25 cellular contexts compared by ENCODE assay signal in the genomic region with DNA sequence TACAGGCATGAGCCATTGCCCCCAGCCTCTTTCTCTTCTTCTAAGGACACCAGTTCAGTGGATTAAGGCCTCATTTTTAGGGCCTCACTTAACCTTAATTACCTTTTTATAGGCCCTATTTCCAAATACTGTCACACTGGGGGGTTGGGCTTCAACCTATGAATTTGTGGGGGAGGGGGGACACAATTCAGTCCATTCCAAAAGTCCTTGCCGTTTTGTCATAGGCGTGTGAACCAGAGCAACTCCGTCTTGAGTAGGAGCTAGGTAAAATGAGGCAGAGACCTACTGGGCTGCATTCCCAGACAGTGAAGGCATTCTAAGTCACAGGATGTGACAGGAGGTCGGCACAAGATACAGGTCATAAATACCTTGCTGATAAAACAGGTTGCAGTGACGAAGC.
A peak's percentile ranks its signal among the peaks of the same experiment; 100 is the strongest.
DNase-seq lines count a peak whose midpoint lies in the region; ATAC-seq, FAIRE-seq and TF ChIP-seq lines count a peak whose summit lies in the region.
"Had no signal": no experiment of that assay in that cellular context is flagged by ENCODE, and none has a peak within 500 bp of the region (broad histone marks: within the 10 kb centered on the region; RNA-seq: fewer than 3 reads in every experiment).

No MANE protein-coding gene starts in this region.

- POLR2A ChIA-PET in K562 (lab: Yijun Ruan, JAX) = interaction anchor here (1.3 kb wide), 1 partner anchor 10 kb away, joined by 5 read pairs; no protein-coding TSS in a partner anchor

- TF ChIP-seq EP300 in K562 (IDR thresholded peaks at IDR 0.05; ENCODE audit: low read length) = no peak

- TF ChIP-seq CTCF in K562 (IDR thresholded peaks at IDR 0.05 in 2 of 3, conservative IDR thresholded peaks at IDR 0.05 in 1 of 3; ENCODE audit: insufficient read depth in 2 of 3, low read depth in 1 of 3, low read length in 3 of 3) = no peak
- no peak for TF ChIP-seq CTCF in hepatocyte (IDR thresholded peaks at IDR 0.05; ENCODE audit: poor library complexity)

- ATAC-seq in K562 = no peak
- ATAC-seq in sciatic nerve = no peak
- ATAC-seq: A549, GM12878 had no signal

- in situ Hi-C loops in K562 (cut with MboI) = no loop called here

- H3K27me3 Mint-ChIP-seq in activated T-cell treated with anti-CD3 and anti-CD28 coated beads, Interleukin-2, amount 50 U/mL, for 24 hours = peaks cover 2% of the 10 kb centered on the region
- H3K27me3 Mint-ChIP-seq: CD4-positive, alpha-beta memory T cell had no signal

- H3K4me3 Mint-ChIP-seq in activated T-cell treated with anti-CD3 and anti-CD28 coated beads, Interleukin-2, amount 50 U/mL, for 24 hours = no peak overlapping the region
- H3K4me3 Mint-ChIP-seq: CD4-positive, alpha-beta memory T cell; HFFc6 had no signal

- no peak overlapping the region for H2AFZ ChIP-seq in K562 (ENCODE audit: low read depth, low read length)
- no peak overlapping the region for H2AFZ ChIP-seq in hepatocyte
- H2AFZ ChIP-seq: GM23248 had no signal

- no peaks in the 10 kb centered on the region for H3K9me1 ChIP-seq in K562 (ENCODE audit: control insufficient read depth, insufficient read depth, low read length)

- TF ChIP-seq RAD21 in K562 (CRISPR knock-in tag; conservative IDR thresholded peaks at IDR 0.05 in 1 of 2, IDR thresholded peaks at IDR 0.05 in 1 of 2) = no peak

- no peaks in the 10 kb centered on the region for H4K20me1 ChIP-seq in K562 (replicated peaks; ENCODE audit: control insufficient read depth, insufficient read depth, low read length)
- H4K20me1 ChIP-seq in hepatocyte (ENCODE audit: insufficient read depth, poor library complexity, severe bottlenecking) = no peaks in the 10 kb centered on the region

- no peaks in the 10 kb centered on the region for H3K36me3 ChIP-seq in HUES6 (ENCODE audit: control insufficient read depth, insufficient read depth, low read length)
- H3K36me3 ChIP-seq in K562 (ENCODE audit: control insufficient read depth, insufficient read depth, low read length) = no peaks in the 10 kb centered on the region
- H3K36me3 ChIP-seq in hepatocyte (replicated peaks; ENCODE audit: insufficient read depth, low read depth) = no peaks in the 10 kb centered on the region
- H3K36me3 ChIP-seq: HAP-1 had no signal

- H3K9ac ChIP-seq in HUES6 (ENCODE audit: low read length) (peak overlapping the region; percentile 53), K562 (ENCODE audit: insufficient read depth in 1 of 2, low read depth in 2 of 2, low read length in 2 of 2) (no peak overlapping the region)
- H3K9ac ChIP-seq: GM23248 had no signal

- WGBS in K562 (ENCODE audit: insufficient coverage, low coverage, missing lambda C conversion rate) = 34% methylated on average over 5 of the region's 5 CpGs
- 62% methylated on average over 5 of the region's 5 CpGs for WGBS in hepatocyte (ENCODE audit: low lambda C conversion rate, missing lambda C conversion rate)

- H3K4me1 Mint-ChIP-seq in activated T-cell treated with anti-CD3 and anti-CD28 coated beads, Interleukin-2, amount 50 U/mL, for 24 hours (ENCODE audit: low read depth) = peaks cover 3% of the 10 kb centered on the region
- H3K4me1 Mint-ChIP-seq: CD4-positive, alpha-beta memory T cell had no signal

- FAIRE-seq in K562 (lab: Jason Lieb, UNC) = no peak
- FAIRE-seq: A549, GM12878, GM19239, H54 had no signal

- DNase-seq in activated T-cell treated with anti-CD3 and anti-CD28 coated beads, Interleukin-2, amount 50 U/mL, for 24 hours = peak; percentile 19
- no peak for DNase-seq in activated T-cell treated with anti-CD3 and anti-CD28 coated beads, Interleukin-2, amount 50 U/mL, for 1 hour
- no peak for DNase-seq in K562 (ENCODE audit: extremely low read depth in 1 of 4, low spot score in 3 of 4)
- DNase-seq in hepatocyte (ENCODE audit: low spot score) = peak; percentile 47
- DNase-seq in sciatic nerve (ENCODE audit: low spot score) = no peak
- DNase-seq in substantia nigra (lab: John Stamatoyannopoulos, UW) = no peak
- no peak for DNase-seq in activated CD8-positive, alpha-beta memory T cell treated with anti-CD3 and anti-CD28 coated beads for 24 hours
- DNase-seq: 8988T; ACHN; AML-193; C1 segment of cervical spinal cord; Calu3; CD4-positive, alpha-beta memory T cell; COR-L47; DMS79; EL; GDM1; GM23248; HFFc6 had no signal

- H3K36me3 Mint-ChIP-seq in activated T-cell treated with anti-CD3 and anti-CD28 coated beads, Interleukin-2, amount 50 U/mL, for 24 hours (ENCODE audit: low read depth) = no peaks in the 10 kb centered on the region
- H3K36me3 Mint-ChIP-seq: CD4-positive, alpha-beta memory T cell had no signal

- no peak for TF ChIP-seq POLR2A in K562 (conservative IDR thresholded peaks at IDR 0.05)

- H3K27ac ChIP-seq in HUES6 (ENCODE audit: low read depth, low read length) (no peak overlapping the region; the same call in 1 of the 2 replicates), K562 (ENCODE audit: extremely low read depth, low read depth, low read length) (no peak overlapping the region), hepatocyte (peak overlapping the region; percentile 91), substantia nigra (ENCODE audit: low read depth, low read length, poor library complexity, severe bottlenecking) (no peak overlapping the region)
- H3K27ac ChIP-seq: A549, GM23248 had no signal

- H3K9me3 ChIP-seq in HUES6 (ENCODE audit: control insufficient read depth, insufficient read depth, low read depth, low read length) (peaks cover 10% of the 10 kb centered on the region; the same call in 1 of the 2 replicates), K562 (replicated peaks; ENCODE audit: control insufficient read depth, insufficient read depth, low read depth, low read length) (no peaks in the 10 kb centered on the region), hepatocyte (ENCODE audit: low read depth) (no peaks in the 10 kb centered on the region)
- H3K9me3 ChIP-seq: A549, HAP-1 had no signal

- H3K9me3 Mint-ChIP-seq in activated T-cell treated with anti-CD3 and anti-CD28 coated beads, Interleukin-2, amount 50 U/mL, for 24 hours = no peaks in the 10 kb centered on the region
- H3K9me3 Mint-ChIP-seq: HFFc6 had no signal

- H3K27ac Mint-ChIP-seq in activated T-cell treated with anti-CD3 and anti-CD28 coated beads, Interleukin-2, amount 50 U/mL, for 24 hours = no peak overlapping the region
- H3K27ac Mint-ChIP-seq: HFFc6 had no signal

- intact Hi-C loops in K562 (cut with micrococcal nuclease) (no loop called here), sciatic nerve (cut with DNase I) (no loop called here)

- BruUV-seq in K562 (replicated peaks; lab: Mats Ljungman, UMichigan) = no TSS peak

- H3K4me3 ChIP-seq in HUES6 (ENCODE audit: low read depth, low read length) (no peak overlapping the region), K562 (no peak overlapping the region), hepatocyte (no peak overlapping the region)
- H3K4me3 ChIP-seq: A549, GM12878, GM23248, HAP-1 had no signal

- H3K4me1 ChIP-seq in HUES6 (ENCODE audit: control insufficient read depth, insufficient read depth, low read length) (peaks cover 61% of the 10 kb centered on the region), K562 (replicated peaks in 1 of 2; ENCODE audit: control insufficient read depth in 2 of 2, insufficient read depth in 2 of 2, low read length in 2 of 2) (peaks cover 0 to 4% of the 10 kb centered on the region in 2 experiments; a peak in 1 of 5 replicates), hepatocyte (ENCODE audit: insufficient read depth) (peaks cover 8% of the 10 kb centered on the region)
- H3K4me1 ChIP-seq: A549, HAP-1 had no signal

- H3K9me2 ChIP-seq in hepatocyte (replicated peaks; ENCODE audit: insufficient read depth) = no peaks in the 10 kb centered on the region

- CTCF ChIA-PET in K562 (lab: Yijun Ruan, JAX; ENCODE audit: low intra/inter-chr PET ratio) = no interaction called here

- H3K4me2 ChIP-seq in K562 (ENCODE audit: insufficient read depth, low read length) (no peak overlapping the region), hepatocyte (no peak overlapping the region)
- H3K4me2 ChIP-seq: A549 had no signal

- H3K79me2 ChIP-seq in K562 (ENCODE audit: control insufficient read depth, insufficient read depth, low read length) (no peaks in the 10 kb centered on the region), hepatocyte (no peaks in the 10 kb centered on the region)

- H3K27me3 ChIP-seq in HUES6 (ENCODE audit: control insufficient read depth, insufficient read depth, low read length) = no peaks in the 10 kb centered on the region
- no peaks in the 10 kb centered on the region; a peak in 1 of 5 replicates for H3K27me3 ChIP-seq in K562 (ENCODE audit: control insufficient read depth in 2 of 2, insufficient read depth in 2 of 2, low read length in 2 of 2)
- H3K27me3 ChIP-seq in hepatocyte = no peaks in the 10 kb centered on the region

TF ChIP-seq in K562, 482 proteins besides CTCF, POLR2A, EP300 and RAD21 (continues in another document):
- no peak for TF ChIP-seq RBM17 (IDR thresholded peaks at IDR 0.05; ENCODE audit: borderline replicate concordance, low read depth, low read length)

Comparison
In these comparisons a context has a peak if more than half of its experiments do, and no peak if none do; other contexts are left out.
1. DNase-seq: peak in activated T-cell treated with anti-CD3 and anti-CD28 coated beads, Interleukin-2, amount 50 U/mL, for 24 hours (single experiment) and hepatocyte (single experiment); none in activated T-cell treated with anti-CD3 and anti-CD28 coated beads, Interleukin-2, amount 50 U/mL, for 1 hour (single experiment), K562 (0 of 4), sciatic nerve (single experiment), substantia nigra (0 of 49) and activated CD8-positive, alpha-beta memory T cell treated with anti-CD3 and anti-CD28 coated beads for 24 hours (single experiment).